20 cellular contexts compared by ENCODE assay signal in genomic region chr5:67510204-67510603, GRCh38.
"Had no signal": no experiment of that assay in that cellular context is flagged by ENCODE, and none has a peak within 500 bp of the region (broad histone marks: within the 10 kb centered on the region; RNA-seq: fewer than 3 reads in every experiment).

No MANE protein-coding gene starts in this region.

- H3K27ac ChIP-seq: adrenal gland, coronary artery, esophagus squamous epithelium, left ventricle myocardium inferior, upper lobe of left lung had no signal

- H3K36me3 Mint-ChIP-seq: memory B cell had no signal

- DNase-seq: activated B cell treated with CpG ODN at 0.5 μM for 24 hours; activated CD4-positive, alpha-beta T cell treated with anti-CD3 and anti-CD28 coated beads for 48 hours; activated CD8-positive, alpha-beta T cell treated with anti-CD3 and anti-CD28 coated beads, Interleukin-2, amount 10 ng/mL, durations not matched to agents 7 days and 5 days; activated naive CD4-positive, alpha-beta T cell treated with Interleukin-2 at 50 U/mL for 16 hours; adrenal gland; caudate nucleus; esophagus squamous epithelium; foreskin fibroblast; hippocampal formation; kidney; left ventricle myocardium inferior; nucleus accumbens; stimulated activated CD4-positive, alpha-beta T cell treated with anti-CD3 and anti-CD28 coated beads, Interleukin-4, amount 100 ng/mL, for 1 hour; stimulated activated naive CD4-positive, alpha-beta T cell treated with Interleukin-2 at 50 U/mL for 16 hours; SW 1271; upper lobe of left lung had no signal

- H3K9me3 ChIP-seq: adrenal gland, esophagus squamous epithelium, left ventricle myocardium inferior, upper lobe of left lung had no signal

- H3K4me3 ChIP-seq: adrenal gland, coronary artery, esophagus squamous epithelium, left ventricle myocardium inferior, upper lobe of left lung had no signal

- ATAC-seq: activated CD8-positive, alpha-beta T cell treated with anti-CD3 and anti-CD28 coated beads, Interleukin-2, amount 10 ng/mL, durations not matched to agents 7 days and 5 days had no signal

- H3K27ac Mint-ChIP-seq: activated B cell treated with CpG ODN at 0.5 μM for 24 hours; activated CD8-positive, alpha-beta T cell treated with anti-CD3 and anti-CD28 coated beads, Interleukin-2, amount 10 ng/mL, durations not matched to agents 7 days and 5 days; memory B cell; nephron; T-helper 2 cell treated with Interferon-gamma antibody and Interleukin-4, amounts not matched to agents 5 μg/mL and 100 μg/mL, for 36 hours had no signal

- H3K4me1 ChIP-seq: adrenal gland, esophagus squamous epithelium, left ventricle myocardium inferior, upper lobe of left lung had no signal

- H3K4me1 Mint-ChIP-seq: activated B cell treated with CpG ODN at 0.5 μM for 24 hours, memory B cell had no signal

- H3K4me3 Mint-ChIP-seq: activated B cell treated with CpG ODN at 0.5 μM for 24 hours; activated CD8-positive, alpha-beta T cell treated with anti-CD3 and anti-CD28 coated beads, Interleukin-2, amount 10 ng/mL, durations not matched to agents 7 days and 5 days; memory B cell; nephron; T-helper 2 cell treated with Interferon-gamma antibody and Interleukin-4, amounts not matched to agents 5 μg/mL and 100 μg/mL, for 36 hours had no signal

- H3K36me3 ChIP-seq: adrenal gland, esophagus squamous epithelium, left ventricle myocardium inferior, upper lobe of left lung had no signal

- H3K27me3 ChIP-seq: esophagus squamous epithelium, upper lobe of left lung had no signal

- H3K9me3 Mint-ChIP-seq: activated B cell treated with CpG ODN at 0.5 μM for 24 hours, memory B cell had no signal
